ENCODE assay signal across 33 cellular contexts in the genomic region with DNA sequence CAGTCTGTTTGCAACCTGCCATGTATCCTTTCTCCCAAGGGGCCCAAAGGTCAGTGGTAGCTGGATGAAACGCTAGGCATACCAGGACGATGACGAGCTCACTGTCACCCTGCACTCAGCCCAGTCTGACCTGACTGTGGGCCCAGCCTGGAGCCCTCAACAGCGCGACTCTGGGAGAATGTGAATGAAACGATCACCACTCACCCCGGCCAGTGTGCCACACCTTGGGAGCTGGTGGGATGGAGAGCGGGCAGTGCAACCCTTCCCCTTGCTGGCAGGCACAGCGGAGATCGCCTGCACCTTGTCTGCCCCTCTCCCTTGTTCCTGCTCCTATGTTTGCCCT.
"Had no signal": no experiment of that assay in that cellular context is flagged by ENCODE, and none has a peak within 500 bp of the region (broad histone marks: within the 10 kb centered on the region; RNA-seq: fewer than 3 reads in every experiment).

No MANE protein-coding gene starts in this region.

- H3K4me3 ChIP-seq: adrenal gland, body of pancreas, cardiac muscle cell, coronary artery, dorsolateral prefrontal cortex, gastrocnemius medialis, heart left ventricle, hepatocyte had no signal

- H3K36me3 ChIP-seq: adrenal gland, cardiac muscle cell, gastrocnemius medialis had no signal

- H3K27ac ChIP-seq: adrenal gland, body of pancreas, cardiac muscle cell, coronary artery, foreskin keratinocyte, gastrocnemius medialis, heart left ventricle, hepatocyte, VCaP had no signal

- H3K4me1 ChIP-seq: adrenal gland, body of pancreas, foreskin keratinocyte, gastrocnemius medialis had no signal

- H3K9me3 ChIP-seq: adrenal gland, body of pancreas, gastrocnemius medialis, heart left ventricle had no signal

- H3K4me3 Mint-ChIP-seq: activated CD4-positive, alpha-beta memory T cell treated with anti-CD3 and anti-CD28 coated beads, Interleukin-2, amount 10 ng/mL, durations not matched to agents 7 days and 5 days; activated CD4-positive, alpha-beta T cell treated with anti-CD3 and anti-CD28 coated beads, Interleukin-2, amount 10 ng/mL, durations not matched to agents 7 days and 5 days; activated naive CD4-positive, alpha-beta T cell treated with anti-CD3 and anti-CD28 coated beads for 36 hours; activated naive CD4-positive, alpha-beta T cell treated with anti-CD3 and anti-CD28 coated beads, Interleukin-2, amount 50 U/mL, for 24 hours; activated naive CD8-positive, alpha-beta T cell treated with anti-CD3 and anti-CD28 coated beads for 36 hours; activated naive CD8-positive, alpha-beta T cell treated with anti-CD3 and anti-CD28 coated beads, Interleukin-2, amount 50 U/mL, for 24 hours; activated T-helper 1 cell treated with anti-CD3 and anti-CD28 coated beads, Interleukin-12 subunit alpha, Interleukin-12 subunit beta, Interleukin-2, Interleukin-4 antibody, amounts not matched to agents 30 ng/mL and 10 ng/mL and 1 ng/mL, durations not matched to agents 14 hours and 24 hours and 36 hours; central memory CD8-positive, alpha-beta T cell; dendritic cell treated with granulocyte-macrophage colony-stimulating factor and Interleukin-4, amounts not matched to agents 40 ng/mL and 50 ng/mL, for 4 days; endodermal cell; WTC11 had no signal

- H3K9me3 Mint-ChIP-seq: activated CD4-positive, alpha-beta memory T cell treated with anti-CD3 and anti-CD28 coated beads, Interleukin-2, amount 10 ng/mL, durations not matched to agents 7 days and 5 days; activated CD4-positive, alpha-beta T cell treated with anti-CD3 and anti-CD28 coated beads, Interleukin-2, amount 10 ng/mL, durations not matched to agents 7 days and 5 days; activated naive CD4-positive, alpha-beta T cell treated with anti-CD3 and anti-CD28 coated beads for 36 hours; activated naive CD4-positive, alpha-beta T cell treated with anti-CD3 and anti-CD28 coated beads, Interleukin-2, amount 50 U/mL, for 24 hours; activated naive CD8-positive, alpha-beta T cell treated with anti-CD3 and anti-CD28 coated beads for 36 hours; activated naive CD8-positive, alpha-beta T cell treated with anti-CD3 and anti-CD28 coated beads, Interleukin-2, amount 50 U/mL, for 24 hours; activated T-helper 1 cell treated with anti-CD3 and anti-CD28 coated beads, Interleukin-12 subunit alpha, Interleukin-12 subunit beta, Interleukin-2, Interleukin-4 antibody, amounts not matched to agents 30 ng/mL and 10 ng/mL and 1 ng/mL, durations not matched to agents 14 hours and 24 hours and 36 hours; activated T-helper 2 cell treated with anti-CD3 and anti-CD28 coated beads, Interferon-gamma antibody, Interleukin-2, Interleukin-4, amounts not matched to agents 10 μg/mL and 5 μg/mL and 100 μg/mL, durations not matched to agents 14 hours and 24 hours and 36 hours; central memory CD8-positive, alpha-beta T cell; dendritic cell treated with granulocyte-macrophage colony-stimulating factor and Interleukin-4, amounts not matched to agents 40 ng/mL and 50 ng/mL, for 4 days; endodermal cell; WTC11 had no signal

- H3K36me3 Mint-ChIP-seq: activated naive CD4-positive, alpha-beta T cell treated with anti-CD3 and anti-CD28 coated beads, Interleukin-2, amount 50 U/mL, for 24 hours; activated naive CD8-positive, alpha-beta T cell treated with anti-CD3 and anti-CD28 coated beads for 36 hours; WTC11 had no signal

- H3K4me1 Mint-ChIP-seq: activated CD4-positive, alpha-beta memory T cell treated with anti-CD3 and anti-CD28 coated beads, Interleukin-2, amount 10 ng/mL, durations not matched to agents 7 days and 5 days; activated CD4-positive, alpha-beta T cell treated with anti-CD3 and anti-CD28 coated beads, Interleukin-2, amount 10 ng/mL, durations not matched to agents 7 days and 5 days; activated naive CD4-positive, alpha-beta T cell treated with anti-CD3 and anti-CD28 coated beads, Interleukin-2, amount 50 U/mL, for 24 hours; activated naive CD8-positive, alpha-beta T cell treated with anti-CD3 and anti-CD28 coated beads for 36 hours; activated naive CD8-positive, alpha-beta T cell treated with anti-CD3 and anti-CD28 coated beads, Interleukin-2, amount 50 U/mL, for 24 hours; central memory CD8-positive, alpha-beta T cell; endodermal cell; WTC11 had no signal

- H3K27ac Mint-ChIP-seq: activated CD4-positive, alpha-beta memory T cell treated with anti-CD3 and anti-CD28 coated beads, Interleukin-2, amount 10 ng/mL, durations not matched to agents 7 days and 5 days; activated CD4-positive, alpha-beta T cell treated with anti-CD3 and anti-CD28 coated beads, Interleukin-2, amount 10 ng/mL, durations not matched to agents 7 days and 5 days; activated naive CD4-positive, alpha-beta T cell treated with anti-CD3 and anti-CD28 coated beads for 36 hours; activated naive CD4-positive, alpha-beta T cell treated with anti-CD3 and anti-CD28 coated beads, Interleukin-2, amount 50 U/mL, for 24 hours; activated naive CD8-positive, alpha-beta T cell treated with anti-CD3 and anti-CD28 coated beads for 36 hours; activated naive CD8-positive, alpha-beta T cell treated with anti-CD3 and anti-CD28 coated beads, Interleukin-2, amount 50 U/mL, for 24 hours; activated T-helper 1 cell treated with anti-CD3 and anti-CD28 coated beads, Interleukin-12 subunit alpha, Interleukin-12 subunit beta, Interleukin-2, Interleukin-4 antibody, amounts not matched to agents 30 ng/mL and 10 ng/mL and 1 ng/mL, durations not matched to agents 14 hours and 24 hours and 36 hours; activated T-helper 2 cell treated with anti-CD3 and anti-CD28 coated beads, Interferon-gamma antibody, Interleukin-2, Interleukin-4, amounts not matched to agents 10 μg/mL and 5 μg/mL and 100 μg/mL, durations not matched to agents 14 hours and 24 hours and 36 hours; dendritic cell treated with granulocyte-macrophage colony-stimulating factor and Interleukin-4, amounts not matched to agents 40 ng/mL and 50 ng/mL, for 4 days; endodermal cell; WTC11 had no signal

- DNase-seq: activated CD4-positive, alpha-beta T cell treated with anti-CD3 and anti-CD28 coated beads for 1 hour; activated CD4-positive, alpha-beta T cell treated with anti-CD3 and anti-CD28 coated beads for 4 hours; activated CD4-positive, alpha-beta T cell treated with anti-CD3 and anti-CD28 coated beads, Interleukin-2, amount 10 ng/mL, durations not matched to agents 7 days and 5 days; activated CD4-positive, alpha-beta T cell treated with anti-CD3 and anti-CD28 coated beads, Interleukin-2, amount 50 U/mL, for 4 hours; activated effector memory CD4-positive, alpha-beta T cell treated with anti-CD3 and anti-CD28 coated beads, Interleukin-2, amount 50 U/mL, for 16 hours; activated naive CD4-positive, alpha-beta T cell treated with anti-CD3 and anti-CD28 coated beads for 36 hours; activated naive CD8-positive, alpha-beta T cell treated with anti-CD3 and anti-CD28 coated beads for 36 hours; activated naive CD8-positive, alpha-beta T cell treated with anti-CD3 and anti-CD28 coated beads, Interleukin-2, amount 50 U/mL, for 24 hours; activated T-cell treated with anti-CD3 and anti-CD28 coated beads, Interleukin-2, amount 50 U/mL, for 1 hour; activated T-cell treated with anti-CD3 and anti-CD28 coated beads, Interleukin-2, amount 50 U/mL, for 48 hours; amygdala; aorta; body of pancreas; dorsolateral prefrontal cortex; effector memory CD4-positive, alpha-beta T cell; foreskin keratinocyte; gastrocnemius medialis; glutamatergic neuron; heart left ventricle; T-helper 2 cell had no signal

- H3K27me3 ChIP-seq: adrenal gland, body of pancreas, cardiac muscle cell, dorsolateral prefrontal cortex, foreskin keratinocyte, gastrocnemius medialis, heart left ventricle, hepatocyte had no signal

- ATAC-seq: activated naive CD8-positive, alpha-beta T cell treated with anti-CD3 and anti-CD28 coated beads, Interleukin-2, amount 50 U/mL, for 24 hours; body of pancreas; gastrocnemius medialis; heart left ventricle had no signal
